ENCODE assay signal across 10 cellular contexts in genomic region chr7:20113423-20114027, GRCh38.
DNase-seq lines count a peak whose midpoint lies in the region; ATAC-seq, FAIRE-seq and TF ChIP-seq lines count a peak whose summit lies in the region.
"Had no signal": no experiment of that assay in that cellular context is flagged by ENCODE, and none has a peak within 500 bp of the region (broad histone marks: within the 10 kb centered on the region; RNA-seq: fewer than 3 reads in every experiment).

No MANE protein-coding gene starts in this region.

- CTCF ChIA-PET in GM12878 (lab: Yijun Ruan, JAX), result interaction anchor here (0.8 to 3.5 kb wide), 14 partner anchors 21 to 485 kb away, joined by 3 to 14 read pairs (median 4); no protein-coding TSS in a partner anchor

- no TSS peak for BruUV-seq in GM12878 (replicated peaks; lab: Mats Ljungman, UMichigan)

- RAD21 ChIA-PET in GM12878 (lab: Charles Lee; ENCODE audit: unreplicated experiment), result interaction anchor here (0.7 to 3.8 kb wide), 17 partner anchors 9 to 216 kb away, joined by 3 to 19 read pairs (median 5); no protein-coding TSS in a partner anchor

- no peaks in the 10 kb centered on the region for H3K36me3 ChIP-seq in GM12878 (ENCODE audit: control insufficient read depth in 2 of 2, insufficient read depth in 2 of 2, low read length in 1 of 2)

- TF ChIP-seq CTCF in GM12878 (IDR thresholded peaks at IDR 0.05 in 2 of 3, conservative IDR thresholded peaks at IDR 0.05 in 1 of 3; ENCODE audit: control insufficient read depth in 2 of 3, extremely low read depth in 1 of 3, insufficient read depth in 1 of 3, low read depth in 3 of 3, low read length in 3 of 3), result no peak

- peak; percentile 95 for FAIRE-seq in GM12878 (lab: Jason Lieb, UNC)

- intact Hi-C loops in GM12878 (cut with micrococcal nuclease; ENCODE audit: unreplicated experiment), result loop anchor here (2.0 kb wide), 1 partner anchor 131 kb away; no protein-coding TSS in a partner anchor

- peak overlapping the region; percentile 33 for H3K4me2 ChIP-seq in GM12878 (ENCODE audit: control insufficient read depth, insufficient read depth)

- TF ChIP-seq EP300 in GM12878 (IDR thresholded peaks at IDR 0.05; ENCODE audit: borderline replicate concordance in 1 of 2, control insufficient read depth in 1 of 2, low read depth in 2 of 2, low read length in 2 of 2), result peak in 1 of 2 experiments; percentile 72; a peak in 1 of 4 replicates

- no peaks in the 10 kb centered on the region for H4K20me1 ChIP-seq in GM12878 (ENCODE audit: control insufficient read depth, insufficient read depth)

- no peaks in the 10 kb centered on the region for H3K27me3 ChIP-seq in GM12878 (replicated peaks in 1 of 2; ENCODE audit: control insufficient read depth in 2 of 2, insufficient read depth in 2 of 2, low read length in 1 of 2)

- ATAC-seq in GM18502 (IDR thresholded peaks at IDR 0.05; ENCODE audit: poor library complexity, unreplicated experiment), result peak; percentile 87
- peak; percentile 90 for ATAC-seq in GM21529 (IDR thresholded peaks at IDR 0.05; ENCODE audit: unreplicated experiment)
- ATAC-seq in HG03432 (IDR thresholded peaks at IDR 0.05; ENCODE audit: unreplicated experiment), result peak; percentile 90
- peak; percentile 86 for ATAC-seq in GM12878

- H3K9me3 ChIP-seq in GM12878 (replicated peaks; ENCODE audit: control insufficient read depth, insufficient read depth, low read length), result no peaks in the 10 kb centered on the region

- WGBS in GM12878 (ENCODE audit: insufficient coverage, insufficient replicate concordance, low lambda C conversion rate, missing lambda C conversion rate), result 0% methylated on average over 4 of the region's 4 CpGs

- in situ Hi-C loops in GM12878 (cut with MboI), result no loop called here

- no peak overlapping the region for H3K4me3 ChIP-seq in GM12878

- SMC1A ChIA-PET in GM12878 (lab: Charles Lee; ENCODE audit: uncharacterized antibody, unreplicated experiment), result interaction anchor here (0.7 to 4.5 kb wide), 27 partner anchors 9 to 352 kb away, joined by 3 to 28 read pairs (median 4); no protein-coding TSS in a partner anchor

- DNase-seq in GM12878 (ENCODE audit: low read depth, low spot score) (peak; percentile 65), activated T-cell treated with anti-CD3 and anti-CD28 coated beads for 4 hours (no peak), NCI-H2081 treated with DMSO at 0.1 percent for 48 hours (lab: John Stamatoyannopoulos, UW) (no peak), mucosa of gallbladder (ENCODE audit: low spot score) (no peak)
- no peak for DNase-seq in stimulated activated CD4-positive, alpha-beta T cell treated with anti-CD3 and anti-CD28 coated beads, Interleukin-4, amount 100 ng/mL, for 1 hour
- DNase-seq: activated CD4-positive, CD25-positive, alpha-beta regulatory T cell; central memory CD4-positive, alpha-beta T cell had no signal

- H3K27ac ChIP-seq in GM12878 (ENCODE audit: control insufficient read depth, insufficient read depth), result no peak overlapping the region; the same call in 1 of the 2 replicates

- no peaks in the 10 kb centered on the region for H3K79me2 ChIP-seq in GM12878 (ENCODE audit: control insufficient read depth, insufficient read depth, low read length)

- no peak for TF ChIP-seq POLR2A in GM12878 (IDR thresholded peaks at IDR 0.05; ENCODE audit: low read depth, low read length)

- H2AFZ ChIP-seq in GM12878 (ENCODE audit: control insufficient read depth, low read depth, low read length), result peak overlapping the region; percentile 34; the same call in 1 of the 2 replicates

- H3K9ac ChIP-seq in GM12878 (ENCODE audit: control insufficient read depth, insufficient read depth, low read length), result no peak overlapping the region

- POLR2A ChIA-PET in GM12878 (lab: Charles Lee), result interaction anchor here (1.1 to 2.2 kb wide), 5 partner anchors 9 to 198 kb away, joined by 3 to 6 read pairs (median 5); no protein-coding TSS in a partner anchor

- H3K4me1 ChIP-seq in GM12878 (ENCODE audit: control insufficient read depth, insufficient read depth, low read length), result peaks cover 21% of the 10 kb centered on the region

- TF ChIP-seq RAD21 in GM12878 (IDR thresholded peaks at IDR 0.05; ENCODE audit: insufficient read depth, low read depth, low read length), result no peak; the same call in 1 of the 2 replicates

TF ChIP-seq in GM12878, 131 proteins besides CTCF, POLR2A, EP300 and RAD21 (continues in another document):
- TF ChIP-seq HCFC1 (IDR thresholded peaks at IDR 0.05; ENCODE audit: low read length), result no peak
- no peak for TF ChIP-seq POLR2AphosphoS2 (IDR thresholded peaks at IDR 0.05; ENCODE audit: low read depth, low read length)
- TF ChIP-seq ZBTB33 (IDR thresholded peaks at IDR 0.05), result no peak
- peak; percentile 87 to 89 for TF ChIP-seq IKZF2 (IDR thresholded peaks at IDR 0.05)
- TF ChIP-seq E2F8 (IDR thresholded peaks at IDR 0.05; ENCODE audit: low read depth, partially characterized antibody), result no peak
- no peak for TF ChIP-seq CBFB (IDR thresholded peaks at IDR 0.05; ENCODE audit: low read depth)
- TF ChIP-seq BCL11A (IDR thresholded peaks at IDR 0.05; ENCODE audit: low read depth, low read length), result peak; percentile 70; the same call in 1 of the 2 replicates
- no peak for TF ChIP-seq POU2F2 (IDR thresholded peaks at IDR 0.05; ENCODE audit: borderline replicate concordance, low read depth, low read length)
- TF ChIP-seq ZBTB4 (CRISPR knock-in tag; IDR thresholded peaks at IDR 0.05), result no peak
- TF ChIP-seq SRF (IDR thresholded peaks at IDR 0.05; ENCODE audit: low read depth in 2 of 2, low read length in 2 of 2), result no peak
- TF ChIP-seq MEF2B (IDR thresholded peaks at IDR 0.05; ENCODE audit: partially characterized antibody, poor library complexity, severe bottlenecking), result peak; percentile 73
- peak; percentile 63; the same call in 1 of the 2 replicates for TF ChIP-seq ZNF384 (IDR thresholded peaks at IDR 0.05; ENCODE audit: borderline replicate concordance, low read depth, low read length)
- TF ChIP-seq CREM (IDR thresholded peaks at IDR 0.05; ENCODE audit: low read depth), result peak; percentile 32; the same call in 1 of the 2 replicates
- TF ChIP-seq PML (IDR thresholded peaks at IDR 0.05; ENCODE audit: low read length), result no peak
- TF ChIP-seq TARDBP (IDR thresholded peaks at IDR 0.05; ENCODE audit: borderline replicate concordance), result no peak
- no peak for TF ChIP-seq NFXL1 (IDR thresholded peaks at IDR 0.05; ENCODE audit: borderline replicate concordance)
- no peak for TF ChIP-seq STAT3 (IDR thresholded peaks at IDR 0.05; ENCODE audit: low read depth, low read length)
